12 cellular contexts compared by ENCODE assay signal in the genomic region with DNA sequence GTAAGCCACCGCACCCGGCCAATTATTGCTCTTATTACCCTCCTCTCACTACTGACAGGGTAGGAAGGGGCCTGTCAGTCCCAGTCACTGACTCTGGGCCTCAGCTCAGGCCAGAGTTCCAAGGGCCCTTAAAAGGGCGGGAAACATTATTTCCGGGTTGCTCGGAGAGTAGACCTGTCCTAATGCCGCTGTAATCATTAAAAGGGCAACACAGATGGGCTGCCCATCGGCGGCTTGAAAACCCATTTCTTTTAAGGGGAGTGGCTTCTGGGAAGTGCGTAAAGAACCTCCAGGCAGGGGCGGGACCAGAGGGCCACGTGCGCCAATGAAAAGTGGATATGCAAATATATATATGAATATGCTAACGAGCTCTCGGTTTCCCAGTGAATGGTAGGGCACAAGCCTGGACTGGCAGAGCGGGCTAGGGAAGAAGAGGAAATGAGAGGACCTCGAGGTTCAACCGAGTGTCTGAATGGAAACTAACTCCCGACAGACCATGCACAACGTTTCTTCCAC. TPM values are rescaled to one million over a fixed set of nuclear protein-coding genes. Genes with fewer than 3 reads are reported as not detected.
A peak's percentile ranks its signal among the peaks of the same experiment; 100 is the strongest.
DNase-seq lines count a peak whose midpoint lies in the region; FAIRE-seq and TF ChIP-seq lines count a peak whose summit lies in the region.
"Had no signal": no experiment of that assay in that cellular context is flagged by ENCODE, and none has a peak within 500 bp of the region (broad histone marks: within the 10 kb centered on the region; RNA-seq: fewer than 3 reads in every experiment).

No MANE protein-coding gene starts in this region.

- no peaks in the 10 kb centered on the region for H3K27me3 ChIP-seq in BLaER1 treated with 17β-estradiol and CSF1 and Interleukin-3, amounts not matched to agents 10 nM and 100 nM
- H3K27me3 ChIP-seq in keratinocyte (ENCODE audit: control insufficient read depth, extremely low read depth, insufficient read depth, low read length) = peaks cover 23% of the 10 kb centered on the region
- H3K27me3 ChIP-seq: Peyer's patch had no signal

- no peak overlapping the region for H3K4me3 Mint-ChIP-seq in brain
- H3K4me3 Mint-ChIP-seq in activated T-helper 2 cell treated with anti-CD3 and anti-CD28 coated beads, Interferon-gamma antibody, Interleukin-2, Interleukin-4, amounts not matched to agents 10 μg/mL and 5 μg/mL and 100 μg/mL, durations not matched to agents 14 hours and 24 hours and 36 hours (ENCODE audit: low read depth) = no peak overlapping the region
- H3K4me3 Mint-ChIP-seq: neural crest cell had no signal

- no peaks in the 10 kb centered on the region for H3K27me3 Mint-ChIP-seq in brain
- H3K27me3 Mint-ChIP-seq in activated T-helper 2 cell treated with anti-CD3 and anti-CD28 coated beads, Interferon-gamma antibody, Interleukin-2, Interleukin-4, amounts not matched to agents 10 μg/mL and 5 μg/mL and 100 μg/mL, durations not matched to agents 14 hours and 24 hours and 36 hours (ENCODE audit: low read depth) = no peaks in the 10 kb centered on the region

- peak overlapping the region in 4 of 5 experiments; percentile 69 to 100 (median 80) for H3K27ac Mint-ChIP-seq in brain
- no peak overlapping the region for H3K27ac Mint-ChIP-seq in activated T-helper 2 cell treated with anti-CD3 and anti-CD28 coated beads, Interferon-gamma antibody, Interleukin-2, Interleukin-4, amounts not matched to agents 10 μg/mL and 5 μg/mL and 100 μg/mL, durations not matched to agents 14 hours and 24 hours and 36 hours

- intact Hi-C loops in activated T-helper 2 cell treated with anti-CD3 and anti-CD28 coated beads, Interferon-gamma antibody, Interleukin-2, Interleukin-4, amounts not matched to agents 10 μg/mL and 5 μg/mL and 100 μg/mL, durations not matched to agents 14 hours and 24 hours and 36 hours (cut with micrococcal nuclease) = no loop called here

- H3K9me3 ChIP-seq in BLaER1 treated with 17β-estradiol and CSF1 and Interleukin-3, amounts not matched to agents 10 nM and 100 nM (replicated peaks in 1 of 11) = no peaks in the 10 kb centered on the region
- H3K9me3 ChIP-seq in keratinocyte (ENCODE audit: control insufficient read depth, low read depth, low read length) = no peaks in the 10 kb centered on the region
- H3K9me3 ChIP-seq: Peyer's patch had no signal

- H4K20me1 ChIP-seq in BLaER1 treated with 17β-estradiol and CSF1 and Interleukin-3, amounts not matched to agents 10 nM and 100 nM = peaks cover 0 to 21% (median 0%) of the 10 kb centered on the region in 11 experiments; a peak in 7 of 22 replicates
- H4K20me1 ChIP-seq in keratinocyte (ENCODE audit: control insufficient read depth, extremely low read depth, insufficient read depth, low read length) = no peaks in the 10 kb centered on the region

- H3K36me3 Mint-ChIP-seq in brain = peaks cover 6% of the 10 kb centered on the region
- H3K36me3 Mint-ChIP-seq in activated T-helper 2 cell treated with anti-CD3 and anti-CD28 coated beads, Interferon-gamma antibody, Interleukin-2, Interleukin-4, amounts not matched to agents 10 μg/mL and 5 μg/mL and 100 μg/mL, durations not matched to agents 14 hours and 24 hours and 36 hours (ENCODE audit: low read depth) = no peaks in the 10 kb centered on the region

- peaks cover 76% of the 10 kb centered on the region for H3K4me1 Mint-ChIP-seq in brain
- no peaks in the 10 kb centered on the region for H3K4me1 Mint-ChIP-seq in activated T-helper 2 cell treated with anti-CD3 and anti-CD28 coated beads, Interferon-gamma antibody, Interleukin-2, Interleukin-4, amounts not matched to agents 10 μg/mL and 5 μg/mL and 100 μg/mL, durations not matched to agents 14 hours and 24 hours and 36 hours (ENCODE audit: low read depth)

- H3K4me3 ChIP-seq in BLaER1 treated with 17β-estradiol and CSF1 and Interleukin-3, amounts not matched to agents 10 nM and 100 nM = no peak overlapping the region
- no peak overlapping the region for H3K4me3 ChIP-seq in keratinocyte (ENCODE audit: control insufficient read depth in 2 of 3, extremely low read depth in 1 of 3, insufficient read depth in 2 of 3, low read depth in 1 of 3, low read length in 3 of 3)
- H3K4me3 ChIP-seq: Peyer's patch had no signal

- no peak for FAIRE-seq in keratinocyte (lab: Jason Lieb, UNC)
- no peak for FAIRE-seq in GM19239 (lab: Jason Lieb, UNC)

- DNase-seq in keratinocyte (ENCODE audit: low read depth, low spot score) (no peak), GM19238 (ENCODE audit: insufficient read length, low spot score) (no peak), GM19239 (ENCODE audit: insufficient read length, low spot score) (no peak), NCI-H69 (lab: John Stamatoyannopoulos, UW) (no peak)
- DNase-seq in activated T-helper 2 cell treated with anti-CD3 and anti-CD28 coated beads, Interferon-gamma antibody, Interleukin-2, Interleukin-4, amounts not matched to agents 10 μg/mL and 5 μg/mL and 100 μg/mL, durations not matched to agents 14 hours and 24 hours and 36 hours (ENCODE audit: low spot score) = no peak
- DNase-seq: NCI-H187, Peyer's patch, T1000 had no signal

- peak overlapping the region in 1 of 11 experiments; percentile 23; a peak in 2 of 22 replicates for H3K9ac ChIP-seq in BLaER1 treated with 17β-estradiol and CSF1 and Interleukin-3, amounts not matched to agents 10 nM and 100 nM
- no peak overlapping the region for H3K9ac ChIP-seq in keratinocyte (ENCODE audit: control insufficient read depth, extremely low read depth, insufficient read depth, low read length)

- TF ChIP-seq CTCF in brain (conservative IDR thresholded peaks at IDR 0.05) (no peak), keratinocyte (optimal IDR thresholded peaks at IDR 0.05 in 1 of 3, IDR thresholded peaks at IDR 0.05 in 1 of 3, conservative IDR thresholded peaks at IDR 0.05 in 1 of 3; ENCODE audit: extremely low read depth in 1 of 3, insufficient read depth in 2 of 3, low read length in 3 of 3) (no peak)

- H2AFZ ChIP-seq in keratinocyte (ENCODE audit: control insufficient read depth, low read length) = no peak overlapping the region

- no peak for TF ChIP-seq RAD21 in Ishikawa (IDR thresholded peaks at IDR 0.05; ENCODE audit: low read depth)

- H3K36me3 ChIP-seq in BLaER1 treated with 17β-estradiol and CSF1 and Interleukin-3, amounts not matched to agents 10 nM and 100 nM = peaks cover 0 to 13% (median 4%) of the 10 kb centered on the region in 11 experiments; a peak in 10 of 22 replicates
- H3K36me3 ChIP-seq in keratinocyte (ENCODE audit: control insufficient read depth in 2 of 2, extremely low read depth in 1 of 2, insufficient read depth in 2 of 2, low read length in 2 of 2) = no peaks in the 10 kb centered on the region
- H3K36me3 ChIP-seq: Peyer's patch had no signal

- H3K4me1 ChIP-seq in BLaER1 treated with 17β-estradiol and CSF1 and Interleukin-3, amounts not matched to agents 10 nM and 100 nM = peaks cover 23 to 69% (median 43%) of the 10 kb centered on the region in 10 experiments
- peaks cover 6% of the 10 kb centered on the region for H3K4me1 ChIP-seq in keratinocyte (ENCODE audit: control insufficient read depth, extremely low read depth, insufficient read depth, low read length)
- H3K4me1 ChIP-seq: Peyer's patch had no signal

- TF ChIP-seq EP300 in Ishikawa (IDR thresholded peaks at IDR 0.05; ENCODE audit: borderline replicate concordance) = no peak

- no peaks in the 10 kb centered on the region for H3K79me2 ChIP-seq in keratinocyte (ENCODE audit: control insufficient read depth, insufficient read depth, low read length)

- peak overlapping the region; percentile 50 to 84 (median 75) for H3K4me2 ChIP-seq in BLaER1 treated with 17β-estradiol and CSF1 and Interleukin-3, amounts not matched to agents 10 nM and 100 nM
- H3K4me2 ChIP-seq in keratinocyte (ENCODE audit: control insufficient read depth, extremely low read depth, insufficient read depth, low read depth, low read length) = peak overlapping the region; percentile 51

- H3K9me3 Mint-ChIP-seq in brain = no peaks in the 10 kb centered on the region
- no peaks in the 10 kb centered on the region for H3K9me3 Mint-ChIP-seq in activated T-helper 2 cell treated with anti-CD3 and anti-CD28 coated beads, Interferon-gamma antibody, Interleukin-2, Interleukin-4, amounts not matched to agents 10 μg/mL and 5 μg/mL and 100 μg/mL, durations not matched to agents 14 hours and 24 hours and 36 hours
- H3K9me3 Mint-ChIP-seq: neural crest cell had no signal

- no peaks in the 10 kb centered on the region for H3K9me1 ChIP-seq in keratinocyte (ENCODE audit: control insufficient read depth, extremely low read depth, insufficient read depth, low read length)

- peak overlapping the region in 5 of 11 experiments; percentile 17 to 63 (median 43); a peak in 10 of 22 replicates for H3K27ac ChIP-seq in BLaER1 treated with 17β-estradiol and CSF1 and Interleukin-3, amounts not matched to agents 10 nM and 100 nM
- no peak overlapping the region for H3K27ac ChIP-seq in keratinocyte (ENCODE audit: control insufficient read depth, insufficient read depth, low read length)
- H3K27ac ChIP-seq: Peyer's patch had no signal

- dilution Hi-C loops in keratinocyte (cut with MboI; ENCODE audit: extremely low pct_ligation_motif_present, low sequenced_read_pairs) = no loop called here

TF ChIP-seq in Ishikawa, 13 proteins besides CTCF, POLR2A, EP300 and RAD21 (continues in another document):
- TF ChIP-seq CREB1 (IDR thresholded peaks at IDR 0.05; ENCODE audit: low read depth) = no peak

RNA-seq across cellular contexts. Expression of a gene that starts 26.6 kb away (rescaled TPM):
- polyA plus RNA-seq in brain (ENCODE audit: insufficient read depth, low read depth, low replicate concordance) (12.4 TPM), keratinocyte (0.03 to 0.15 TPM in 2 of 3 replicates, not detected in the other)
- polyA plus RNA-seq in keratinocyte (2011; ENCODE audit: low read depth) = not detected
- polyA plus RNA-seq in keratinocyte (2011; cell fraction: cytosol; rRNA removed) = not detected in 2 replicates
- 0.28 and 0.60 TPM in 2 replicates for polyA plus RNA-seq in keratinocyte (2011; cell fraction: nucleus; rRNA removed)
- 0.35 TPM in 1 of 2 replicates, not detected in the other for polyA plus RNA-seq in keratinocyte (2012; ENCODE audit: low replicate concordance)
- 0.49 to 1.4 TPM in 2 of 3 replicates, not detected in the other for polyA minus RNA-seq in keratinocyte
- not detected for polyA minus RNA-seq in keratinocyte (2011; cell fraction: cytosol; rRNA and poly(A)+ RNA removed)
- 0.95 and 2.3 TPM in 2 replicates for polyA minus RNA-seq in keratinocyte (2011; cell fraction: nucleus; rRNA and poly(A)+ RNA removed)
- 2.0 and 2.8 TPM in 2 replicates for total RNA-seq in activated T-helper 2 cell treated with anti-CD3 and anti-CD28 coated beads, Interferon-gamma antibody, Interleukin-2, Interleukin-4, amounts not matched to agents 10 μg/mL and 5 μg/mL and 100 μg/mL, durations not matched to agents 14 hours and 24 hours and 36 hours
